Comparison of ENCODE assay signal across 30 cellular contexts in genomic region chr12:54773593-54773992, GRCh38.
"Had no signal": no experiment of that assay in that cellular context is flagged by ENCODE, and none has a peak within 500 bp of the region (broad histone marks: within the 10 kb centered on the region; RNA-seq: fewer than 3 reads in every experiment).

No MANE protein-coding gene starts in this region.

- ATAC-seq: activated CD4-positive, CD25-positive, alpha-beta regulatory T cell treated with anti-CD3 and anti-CD28 coated beads, Interleukin-2, amount 50 U/mL, for 24 hours; effector memory CD8-positive, alpha-beta T cell; esophagus mucosa; heart right ventricle; left lung; psoas muscle; stimulated activated effector memory CD8-positive, alpha-beta T cell treated with anti-CD3 and anti-CD28 coated beads, Interleukin-12 subunit alpha, Interleukin-12 subunit beta, amount 100 ng/mL, for 72 hours had no signal

- DNase-seq: activated CD4-positive, alpha-beta T cell treated with anti-CD3 and anti-CD28 coated beads for 48 hours; activated CD4-positive, alpha-beta T cell treated with anti-CD3 and anti-CD28 coated beads, Interleukin-2, amount 50 U/mL, for 48 hours; activated CD8-positive, alpha-beta memory T cell treated with anti-CD3 and anti-CD28 coated beads for 24 hours; activated effector memory CD4-positive, alpha-beta T cell treated with anti-CD3 and anti-CD28 coated beads, Interleukin-2, amount 50 U/mL, for 16 hours; activated naive CD4-positive, alpha-beta T cell treated with anti-CD3 and anti-CD28 coated beads for 36 hours; activated naive CD8-positive, alpha-beta T cell treated with anti-CD3 and anti-CD28 coated beads, Interleukin-2, amount 10 ng/mL, durations not matched to agents 7 days and 5 days; activated T-cell treated with anti-CD3 and anti-CD28 coated beads, Interleukin-2, amount 50 U/mL, for 1 hour; brain microvascular endothelial cell; caudate nucleus; cortex of kidney; effector memory CD8-positive, alpha-beta T cell; foreskin fibroblast; heart right ventricle; kidney glomerular epithelial cell; left lung; ovary; psoas muscle; sigmoid colon; small intestine; stimulated activated CD4-positive, alpha-beta T cell treated with anti-CD3 and anti-CD28 coated beads, Interleukin-4, amount 100 ng/mL, for 24 hours; upper lobe of left lung; WERI-Rb-1 had no signal

- H3K4me1 Mint-ChIP-seq: nephron; stimulated activated effector memory CD8-positive, alpha-beta T cell treated with anti-CD3 and anti-CD28 coated beads, Interleukin-12 subunit alpha, Interleukin-12 subunit beta, amount 100 ng/mL, for 72 hours had no signal

- H3K9me3 ChIP-seq: left lung, ovary, psoas muscle, sigmoid colon, upper lobe of left lung, vagina had no signal

- H3K9me3 Mint-ChIP-seq: effector memory CD8-positive, alpha-beta T cell; stimulated activated effector memory CD8-positive, alpha-beta T cell treated with anti-CD3 and anti-CD28 coated beads, Interleukin-12 subunit alpha, Interleukin-12 subunit beta, amount 100 ng/mL, for 72 hours had no signal

- H3K27me3 Mint-ChIP-seq: activated naive CD8-positive, alpha-beta T cell treated with anti-CD3 and anti-CD28 coated beads, Interleukin-2, amount 10 ng/mL, durations not matched to agents 7 days and 5 days; stimulated activated naive CD8-positive, alpha-beta T cell treated with anti-CD3 and anti-CD28 coated beads, Interleukin-15, Interleukin-2, amounts not matched to agents 100 ng/mL and 50 ng/mL, for 24 hours had no signal

- H3K27me3 ChIP-seq: brain microvascular endothelial cell, ovary, sigmoid colon, upper lobe of left lung, vagina had no signal

- H3K4me3 Mint-ChIP-seq: activated naive CD4-positive, alpha-beta T cell treated with anti-CD3 and anti-CD28 coated beads for 36 hours; activated naive CD8-positive, alpha-beta T cell treated with anti-CD3 and anti-CD28 coated beads, Interleukin-2, amount 10 ng/mL, durations not matched to agents 7 days and 5 days; activated T-helper 1 cell treated with anti-CD3 and anti-CD28 coated beads, Interleukin-12 subunit alpha, Interleukin-12 subunit beta, Interleukin-2, Interleukin-4 antibody, amounts not matched to agents 30 ng/mL and 10 ng/mL and 1 ng/mL, durations not matched to agents 14 hours and 24 hours and 36 hours; effector memory CD8-positive, alpha-beta T cell; nephron; stimulated activated effector memory CD8-positive, alpha-beta T cell treated with anti-CD3 and anti-CD28 coated beads, Interleukin-12 subunit alpha, Interleukin-12 subunit beta, amount 100 ng/mL, for 72 hours; stimulated activated naive CD8-positive, alpha-beta T cell treated with anti-CD3 and anti-CD28 coated beads, Interleukin-15, Interleukin-2, amounts not matched to agents 100 ng/mL and 50 ng/mL, for 24 hours had no signal

- H3K27ac Mint-ChIP-seq: activated naive CD4-positive, alpha-beta T cell treated with anti-CD3 and anti-CD28 coated beads for 36 hours; activated naive CD8-positive, alpha-beta T cell treated with anti-CD3 and anti-CD28 coated beads, Interleukin-2, amount 10 ng/mL, durations not matched to agents 7 days and 5 days; activated T-helper 1 cell treated with anti-CD3 and anti-CD28 coated beads, Interleukin-12 subunit alpha, Interleukin-12 subunit beta, Interleukin-2, Interleukin-4 antibody, amounts not matched to agents 30 ng/mL and 10 ng/mL and 1 ng/mL, durations not matched to agents 14 hours and 24 hours and 36 hours; effector memory CD8-positive, alpha-beta T cell; nephron; stimulated activated effector memory CD8-positive, alpha-beta T cell treated with anti-CD3 and anti-CD28 coated beads, Interleukin-12 subunit alpha, Interleukin-12 subunit beta, amount 100 ng/mL, for 72 hours; stimulated activated naive CD8-positive, alpha-beta T cell treated with anti-CD3 and anti-CD28 coated beads, Interleukin-15, Interleukin-2, amounts not matched to agents 100 ng/mL and 50 ng/mL, for 24 hours had no signal

- H3K36me3 Mint-ChIP-seq: stimulated activated effector memory CD8-positive, alpha-beta T cell treated with anti-CD3 and anti-CD28 coated beads, Interleukin-12 subunit alpha, Interleukin-12 subunit beta, amount 100 ng/mL, for 72 hours had no signal

- H3K27ac ChIP-seq: brain microvascular endothelial cell, heart right ventricle, left lung, ovary, psoas muscle, sigmoid colon, upper lobe of left lung, vagina, WERI-Rb-1 had no signal

- H3K36me3 ChIP-seq: brain microvascular endothelial cell, heart right ventricle, left lung, ovary, sigmoid colon, upper lobe of left lung, vagina, WERI-Rb-1 had no signal

- H3K4me1 ChIP-seq: heart right ventricle, left lung, psoas muscle, sigmoid colon, upper lobe of left lung, vagina had no signal

- H3K4me3 ChIP-seq: heart right ventricle, left lung, lung, ovary, psoas muscle, sigmoid colon, upper lobe of left lung, vagina had no signal
